Comparison of ENCODE assay signal across 9 cellular contexts in the genomic region with DNA sequence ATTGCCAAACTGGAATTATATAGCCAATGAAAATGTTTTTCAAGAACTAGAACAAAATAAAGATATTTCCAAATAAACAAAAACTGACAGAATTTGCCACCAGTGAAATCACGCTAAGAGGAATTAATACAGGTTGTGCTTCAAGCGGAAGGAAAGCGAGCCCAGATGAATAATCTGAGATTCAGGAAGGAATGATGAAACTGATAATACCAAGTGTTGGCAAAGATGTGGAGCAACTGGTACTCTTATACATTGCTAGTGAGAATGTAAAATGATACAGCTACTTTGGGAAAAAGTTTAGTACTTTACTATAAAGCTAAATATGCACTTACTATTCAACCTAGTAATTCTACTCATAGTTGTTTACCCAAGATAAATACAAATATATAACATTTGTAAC. TPM values are rescaled to one million over a fixed set of nuclear protein-coding genes. Genes with fewer than 3 reads are reported as not detected.
"Had no signal": no experiment of that assay in that cellular context is flagged by ENCODE, and none has a peak within 500 bp of the region (broad histone marks: within the 10 kb centered on the region; RNA-seq: fewer than 3 reads in every experiment).

No MANE protein-coding gene starts in this region.

- H3K27ac ChIP-seq: HL-60, KMS-11 had no signal

- H3K9ac ChIP-seq: KMS-11 had no signal

- H3K4me3 ChIP-seq: K562 had no signal

- ATAC-seq: K562 had no signal

- FAIRE-seq: HTR-8/SVneo, K562 had no signal

- DNase-seq: IMR-90, KBM-7, KG1 had no signal

- H3K4me2 ChIP-seq: KMS-11 had no signal

RNA-seq across cellular contexts. Expression of a gene that starts 30.8 kb away (rescaled TPM):
- total RNA-seq: HT1080, IMR-90, K562 had no signal
- polyA plus RNA-seq: IgD-negative memory B cell, IMR-90, K562 had no signal

RNA-seq across cellular contexts. Expression of a gene that starts 42.1 kb away (rescaled TPM):
- total RNA-seq: IMR-90, K562 had no signal
- polyA plus RNA-seq: IgD-negative memory B cell, IMR-90, K562 had no signal
